Comparison of ENCODE assay signal across 15 cellular contexts in genomic region chr10:68001539-68001938, GRCh38.
DNase-seq lines count a peak whose midpoint lies in the region; ATAC-seq and TF ChIP-seq lines count a peak whose summit lies in the region.
"Had no signal": no experiment of that assay in that cellular context is flagged by ENCODE, and none has a peak within 500 bp of the region (broad histone marks: within the 10 kb centered on the region; RNA-seq: fewer than 3 reads in every experiment).

No MANE protein-coding gene starts in this region.

- no peaks in the 10 kb centered on the region for H3K27me3 ChIP-seq in GM23248 (replicated peaks; ENCODE audit: insufficient read depth)
- no peaks in the 10 kb centered on the region for H3K27me3 ChIP-seq in GM23338 (ENCODE audit: insufficient read depth)
- no peaks in the 10 kb centered on the region for H3K27me3 ChIP-seq in thyroid gland

- 97% methylated on average over 1 of the region's 1 CpG for WGBS in GM23248 (ENCODE audit: low coverage in 1 of 2, low lambda C conversion rate in 2 of 2, missing lambda C conversion rate in 2 of 2), 2 experiments
- 92 to 100% methylated on average over 1 of the region's 1 CpG for WGBS in thyroid gland, 2 donors

- intact Hi-C loops in thyroid gland (cut with DNase I) = no loop called here

- H3K4me3 ChIP-seq in GM23248 = no peak overlapping the region
- H3K4me3 ChIP-seq in GM23338 = no peak overlapping the region
- H3K4me3 ChIP-seq in thyroid gland (replicated peaks in 1 of 3) = no peak overlapping the region

- H2AFZ ChIP-seq in GM23248 (no peak overlapping the region), GM23338 (no peak overlapping the region)

- H3K36me3 Mint-ChIP-seq in GM23338 (ENCODE audit: low read depth) (peaks cover 23% of the 10 kb centered on the region), WTC11 (peaks cover 23% of the 10 kb centered on the region)
- peaks cover 35% of the 10 kb centered on the region for H3K36me3 Mint-ChIP-seq in stimulated activated effector memory CD8-positive, alpha-beta T cell treated with anti-CD3 and anti-CD28 coated beads, Interleukin-12 subunit alpha, Interleukin-12 subunit beta, amount 100 ng/mL, for 72 hours

- in situ Hi-C loops in GM23248 (cut with MboI) = no loop called here

- H3K27me3 Mint-ChIP-seq in GM23338 (ENCODE audit: insufficient read depth, low read depth, poor library complexity) = peaks cover 2% of the 10 kb centered on the region
- no peaks in the 10 kb centered on the region for H3K27me3 Mint-ChIP-seq in WTC11 (ENCODE audit: low read depth)
- H3K27me3 Mint-ChIP-seq: CD4-positive, alpha-beta memory T cell had no signal

- H3K27ac ChIP-seq in GM23248 = 0 out of 2 replicates have a peak overlapping the region, but pooled peaks have one; percentile 2
- H3K27ac ChIP-seq in GM23338 (ENCODE audit: low read depth) = no peak overlapping the region
- H3K27ac ChIP-seq in thyroid gland = no peak overlapping the region

- H3K4me2 ChIP-seq in GM23248 (ENCODE audit: unreplicated experiment) (no peak overlapping the region), GM23338 (0 out of 2 replicates have a peak overlapping the region, but pooled peaks have one; percentile 24)

- H4K20me1 ChIP-seq in GM23248 (ENCODE audit: insufficient read depth) = no peaks in the 10 kb centered on the region
- H4K20me1 ChIP-seq in GM23338 (replicated peaks; ENCODE audit: insufficient read depth) = no peaks in the 10 kb centered on the region

- H3K4me1 ChIP-seq in GM23248 (ENCODE audit: insufficient read depth) (no peaks in the 10 kb centered on the region), GM23338 (ENCODE audit: insufficient read depth) (peaks cover 11% of the 10 kb centered on the region; the same call in 1 of the 2 replicates), thyroid gland (no peaks in the 10 kb centered on the region)

- H3K9me3 ChIP-seq in GM23248 (ENCODE audit: low read depth) = no peaks in the 10 kb centered on the region
- H3K9me3 ChIP-seq in thyroid gland = no peaks in the 10 kb centered on the region

- peaks cover 87% of the 10 kb centered on the region for H3F3A ChIP-seq in GM23248 (ENCODE audit: insufficient read depth)
- H3F3A ChIP-seq in GM23338 (replicated peaks; ENCODE audit: low read depth) = no peaks in the 10 kb centered on the region

- H3K36me3 ChIP-seq in GM23248 (ENCODE audit: low read depth) (peaks cover 81% of the 10 kb centered on the region), GM23338 (ENCODE audit: insufficient read depth) (no peaks in the 10 kb centered on the region; the same call in 1 of the 2 replicates), thyroid gland (peaks cover 0 to 8% of the 10 kb centered on the region in 2 donors)

- H3K79me2 ChIP-seq in GM23248 (ENCODE audit: insufficient read depth) (peaks cover 76% of the 10 kb centered on the region), GM23338 (replicated peaks; ENCODE audit: insufficient read depth) (no peaks in the 10 kb centered on the region)

- H3K9me2 ChIP-seq in GM23248 (ENCODE audit: insufficient read depth) = no peaks in the 10 kb centered on the region
- H3K9me2 ChIP-seq in GM23338 (ENCODE audit: insufficient read depth) = no peaks in the 10 kb centered on the region

- H3K27ac Mint-ChIP-seq in GM23338 = no peak overlapping the region
- peak overlapping the region; percentile 80 for H3K27ac Mint-ChIP-seq in WTC11
- no peak overlapping the region for H3K27ac Mint-ChIP-seq in stimulated activated effector memory CD8-positive, alpha-beta T cell treated with anti-CD3 and anti-CD28 coated beads, Interleukin-12 subunit alpha, Interleukin-12 subunit beta, amount 100 ng/mL, for 72 hours

- TF ChIP-seq CTCF in GM23338 (conservative IDR thresholded peaks at IDR 0.05; ENCODE audit: low read depth in 2 of 2) (no peak), WTC11 (IDR thresholded peaks at IDR 0.05) (no peak), thyroid gland (IDR thresholded peaks at IDR 0.05) (no peak)

- H3K4me3 Mint-ChIP-seq in GM23338 (no peak overlapping the region), WTC11 (no peak overlapping the region)
- no peak overlapping the region for H3K4me3 Mint-ChIP-seq in stimulated activated effector memory CD8-positive, alpha-beta T cell treated with anti-CD3 and anti-CD28 coated beads, Interleukin-12 subunit alpha, Interleukin-12 subunit beta, amount 100 ng/mL, for 72 hours
- H3K4me3 Mint-ChIP-seq: CD4-positive, alpha-beta memory T cell had no signal

- CTCF ChIA-PET in WTC11 (lab: Charles Lee) = no interaction called here

- H3K4me1 Mint-ChIP-seq in GM23338 (no peaks in the 10 kb centered on the region; the same call in 2 of the 3 replicates), WTC11 (peaks cover 8% of the 10 kb centered on the region)
- peaks cover 4% of the 10 kb centered on the region for H3K4me1 Mint-ChIP-seq in stimulated activated effector memory CD8-positive, alpha-beta T cell treated with anti-CD3 and anti-CD28 coated beads, Interleukin-12 subunit alpha, Interleukin-12 subunit beta, amount 100 ng/mL, for 72 hours

- ATAC-seq in GM23338 (no peak), WTC11 (no peak), GM18909 (IDR thresholded peaks at IDR 0.05; ENCODE audit: poor library complexity, unreplicated experiment) (no peak)
- peak; percentile 52 for ATAC-seq in stimulated activated effector memory CD8-positive, alpha-beta T cell treated with anti-CD3 and anti-CD28 coated beads, Interleukin-12 subunit alpha, Interleukin-12 subunit beta, amount 100 ng/mL, for 72 hours

- H3K9me3 Mint-ChIP-seq in GM23338 = no peaks in the 10 kb centered on the region
- peaks cover 10% of the 10 kb centered on the region for H3K9me3 Mint-ChIP-seq in WTC11
- H3K9me3 Mint-ChIP-seq in stimulated activated effector memory CD8-positive, alpha-beta T cell treated with anti-CD3 and anti-CD28 coated beads, Interleukin-12 subunit alpha, Interleukin-12 subunit beta, amount 100 ng/mL, for 72 hours = no peaks in the 10 kb centered on the region

- POLR2A ChIA-PET in WTC11 (lab: Charles Lee) = no interaction called here

- H3K9ac ChIP-seq in GM23248 = no peak overlapping the region

- TF ChIP-seq POLR2A in thyroid gland (IDR thresholded peaks at IDR 0.05) = no peak

- DNase-seq in GM23248 (no peak), GM23338 (ENCODE audit: low spot score) (no peak), WTC11 (ENCODE audit: low spot score) (no peak), thyroid gland (no peak), MV-4-11 (lab: John Stamatoyannopoulos, UW) (no peak)
- no peak for DNase-seq in stimulated activated effector memory CD8-positive, alpha-beta T cell treated with anti-CD3 and anti-CD28 coated beads, Interleukin-12 subunit alpha, Interleukin-12 subunit beta, amount 100 ng/mL, for 72 hours (ENCODE audit: low spot score in 2 of 2)
- DNase-seq: C1 segment of cervical spinal cord; Calu3; CD4-positive, alpha-beta memory T cell; COR-L47; DMS53; DMS79 treated with DMSO at 0.1 percent for 48 hours; GF-D8; HCEC 1CT had no signal

TF ChIP-seq in GM23338, 12 proteins besides CTCF, POLR2A, EP300 and RAD21:
- TF ChIP-seq NANOG (IDR thresholded peaks at IDR 0.05; ENCODE audit: borderline replicate concordance) (no peak), EZH2phosphoT487 (IDR thresholded peaks at IDR 0.05; ENCODE audit: unreplicated experiment) (no peak), POLR2AphosphoS5 (IDR thresholded peaks at IDR 0.05; ENCODE audit: low read depth) (no peak), EZH2 (IDR thresholded peaks at IDR 0.05; ENCODE audit: low read depth, unreplicated experiment) (no peak), STAT1 (IDR thresholded peaks at IDR 0.05; ENCODE audit: unreplicated experiment) (no peak), ZNF331 (CRISPR knock-in tag; IDR thresholded peaks at IDR 0.05; ENCODE audit: low read depth) (no peak), CREB1 (CRISPR knock-in tag; IDR thresholded peaks at IDR 0.05; ENCODE audit: low read depth) (no peak), JUNB (IDR thresholded peaks at IDR 0.05; ENCODE audit: unreplicated experiment) (no peak)

TF ChIP-seq in WTC11, 78 proteins besides CTCF, POLR2A, EP300 and RAD21:
- TF ChIP-seq RELA (CRISPR knock-in tag; IDR thresholded peaks at IDR 0.05; ENCODE audit: borderline replicate concordance) (no peak), KAT7 (CRISPR knock-in tag; IDR thresholded peaks at IDR 0.05; ENCODE audit: borderline replicate concordance) (no peak), USF2 (CRISPR knock-in tag; IDR thresholded peaks at IDR 0.05) (no peak)
